8 cellular contexts compared by ENCODE assay signal in genomic region chr2:207767461-207768167, GRCh38. TPM values are rescaled to one million over a fixed set of nuclear protein-coding genes. Genes with fewer than 3 reads are reported as not detected.
A peak's percentile ranks its signal among the peaks of the same experiment; 100 is the strongest.
DNase-seq lines count a peak whose midpoint lies in the region; TF ChIP-seq lines count a peak whose summit lies in the region.

No MANE protein-coding gene starts in this region.

- H3K27ac ChIP-seq in uterus: no peak overlapping the region

- no peaks in the 10 kb centered on the region for H3K27me3 ChIP-seq in uterus

- TF ChIP-seq CTCF in uterus (IDR thresholded peaks at IDR 0.05): peak; percentile 16 to 22 (median 19)

- no peak for TF ChIP-seq POLR2A in uterus (IDR thresholded peaks at IDR 0.05)

- peaks cover 0 to 4% of the 10 kb centered on the region in 2 donors for H3K4me1 ChIP-seq in uterus

- peak overlapping the region; percentile 40 to 72 for H3K4me3 ChIP-seq in uterus

- no peaks in the 10 kb centered on the region for H3K36me3 ChIP-seq in uterus

- intact Hi-C loops in uterus (cut with DNase I; ENCODE audit: low total_unique reads): loop anchor here (5.0 kb wide), 1 partner anchor 140 kb away; the partner anchor contains the start of gene METTL21A

- H3K9me3 ChIP-seq in uterus: no peaks in the 10 kb centered on the region

- DNase-seq in DMS53 (lab: John Stamatoyannopoulos, UW) (peak; percentile 91), NCI-H526 treated with DMSO at 0.1 percent for 48 hours (lab: John Stamatoyannopoulos, UW) (peak; percentile 55), ecto neural progenitor cell (ENCODE audit: low spot score) (peak; percentile 74), mucosa of gallbladder (ENCODE audit: low spot score) (peak; percentile 70), uterus (peak; percentile 29 to 33), NCI-H187 (lab: John Stamatoyannopoulos, UW) (no peak), NCI-H2107 (lab: John Stamatoyannopoulos, UW) (no peak), NCI-H1436 (lab: John Stamatoyannopoulos, UW) (no peak)

RNA-seq across cellular contexts. Expression of gene FZD5, which starts 2.1 kb away (rescaled TPM):
- total RNA-seq in mucosa of gallbladder (31.0 TPM), uterus (1 to 10 TPM; 3.8 to 8.1 (median 6.6) TPM)

RNA-seq across cellular contexts. Expression of gene CCNYL1, which starts 56.2 kb away (rescaled TPM):
- total RNA-seq in mucosa of gallbladder (9.7 TPM), uterus (10 to 100 TPM in 3 of 4 donors, 1 to 10 TPM in 1; 4.1 to 32.6 (median 15.7) TPM)

Comparison
In these comparisons a context has a peak if more than half of its experiments do, and no peak if none do; other contexts are left out.
1. DNase-seq: peak in DMS53 (single experiment), NCI-H526 treated with DMSO at 0.1 percent for 48 hours (single experiment), ecto neural progenitor cell (single experiment), mucosa of gallbladder (single experiment) and uterus (2 of 2); none in NCI-H187 (0 of 2), NCI-H2107 (single experiment) and NCI-H1436 (single experiment).